Comparison of ENCODE assay signal across 18 cellular contexts in genomic region chr2:23633966-23634365, GRCh38.
DNase-seq lines count a peak whose midpoint lies in the region; ATAC-seq lines count a peak whose summit lies in the region.
"Had no signal": no experiment of that assay in that cellular context is flagged by ENCODE, and none has a peak within 500 bp of the region (broad histone marks: within the 10 kb centered on the region; RNA-seq: fewer than 3 reads in every experiment).

No MANE protein-coding gene starts in this region.

- H3K36me3 ChIP-seq in neuronal stem cell (replicated peaks in 1 of 2; ENCODE audit: control insufficient read depth in 2 of 2, insufficient read depth in 2 of 2, low read length in 2 of 2) = no peaks in the 10 kb centered on the region
- no peaks in the 10 kb centered on the region for H3K36me3 ChIP-seq in aorta (ENCODE audit: control insufficient read depth in 1 of 2, insufficient read depth in 2 of 2, low read length in 1 of 2)
- H3K36me3 ChIP-seq: BLaER1 had no signal

- no peak overlapping the region for H3K4me3 Mint-ChIP-seq in stimulated activated effector memory CD8-positive, alpha-beta T cell treated with anti-CD3 and anti-CD28 coated beads, Interleukin-12 subunit alpha, Interleukin-12 subunit beta, amount 100 ng/mL, for 72 hours
- H3K4me3 Mint-ChIP-seq: B cell; CD4-positive, CD25-positive, alpha-beta regulatory T cell; CD8-positive, alpha-beta T cell had no signal

- peak overlapping the region; percentile 22 for H2AK5ac ChIP-seq in neuronal stem cell (ENCODE audit: low read depth, low read length)

- H3K27ac ChIP-seq in neuronal stem cell (replicated peaks; ENCODE audit: low read length) = no peak overlapping the region
- no peak overlapping the region for H3K27ac ChIP-seq in aorta (ENCODE audit: low read depth in 1 of 2, low read length in 2 of 2)
- H3K27ac ChIP-seq: 22Rv1, BLaER1, C4-2B had no signal

- H2BK15ac ChIP-seq in neuronal stem cell (ENCODE audit: low read length) = no peak overlapping the region

- peak overlapping the region; percentile 42 for H3K18ac ChIP-seq in neuronal stem cell (ENCODE audit: low read length)

- H4K91ac ChIP-seq in neuronal stem cell (ENCODE audit: low read depth, low read length, poor library complexity) = no peak overlapping the region

- WGBS in neuronal stem cell (ENCODE audit: extremely low coverage in 2 of 2, insufficient read length in 2 of 2, insufficient replicate concordance in 1 of 2), 2 donors = no CpG with 5 or more reads among the region's 8 CpGs
- 95 to 97% methylated on average over 8 of the region's 8 CpGs for WGBS in aorta, 2 donors

- H3K23ac ChIP-seq in neuronal stem cell (ENCODE audit: low read depth, low read length, poor library complexity) = no peak overlapping the region

- no peak overlapping the region for H3K27ac Mint-ChIP-seq in stimulated activated effector memory CD8-positive, alpha-beta T cell treated with anti-CD3 and anti-CD28 coated beads, Interleukin-12 subunit alpha, Interleukin-12 subunit beta, amount 100 ng/mL, for 72 hours
- H3K27ac Mint-ChIP-seq: B cell; CD8-positive, alpha-beta T cell had no signal

- H2AFZ ChIP-seq in neuronal stem cell (ENCODE audit: low read length) = no peak overlapping the region

- ATAC-seq in Right ventricle myocardium inferior = no peak
- ATAC-seq in Right ventricle myocardium superior (ENCODE audit: poor library complexity) = no peak
- ATAC-seq in aorta (ENCODE audit: low FRiP score) = no peak
- ATAC-seq in stimulated activated effector memory CD8-positive, alpha-beta T cell treated with anti-CD3 and anti-CD28 coated beads, Interleukin-12 subunit alpha, Interleukin-12 subunit beta, amount 100 ng/mL, for 72 hours = no peak
- ATAC-seq: CD8-positive, alpha-beta T cell had no signal

- H4K8ac ChIP-seq in neuronal stem cell (ENCODE audit: low read depth, low read length) = no peak overlapping the region

- no peaks in the 10 kb centered on the region for H3K9me3 Mint-ChIP-seq in stimulated activated effector memory CD8-positive, alpha-beta T cell treated with anti-CD3 and anti-CD28 coated beads, Interleukin-12 subunit alpha, Interleukin-12 subunit beta, amount 100 ng/mL, for 72 hours
- H3K9me3 Mint-ChIP-seq: CD4-positive, CD25-positive, alpha-beta regulatory T cell; CD8-positive, alpha-beta T cell had no signal

- H3K79me1 ChIP-seq in neuronal stem cell (ENCODE audit: low read depth, low read length) = no peaks in the 10 kb centered on the region

- H3K27me3 ChIP-seq in neuronal stem cell (ENCODE audit: control insufficient read depth in 3 of 3, insufficient read depth in 3 of 3, low read depth in 1 of 3, low read length in 3 of 3) (no peaks in the 10 kb centered on the region), aorta (ENCODE audit: control insufficient read depth in 1 of 2, insufficient read depth in 2 of 2, low read length in 1 of 2) (no peaks in the 10 kb centered on the region)
- H3K27me3 ChIP-seq: BLaER1 had no signal

- no peak overlapping the region for H2BK120ac ChIP-seq in neuronal stem cell (ENCODE audit: low read depth, low read length)

- H3K4me1 Mint-ChIP-seq in stimulated activated effector memory CD8-positive, alpha-beta T cell treated with anti-CD3 and anti-CD28 coated beads, Interleukin-12 subunit alpha, Interleukin-12 subunit beta, amount 100 ng/mL, for 72 hours = no peaks in the 10 kb centered on the region
- H3K4me1 Mint-ChIP-seq: B cell; CD4-positive, CD25-positive, alpha-beta regulatory T cell had no signal

- no peak overlapping the region for H3K9ac ChIP-seq in neuronal stem cell (ENCODE audit: low read depth, low read length, poor library complexity)
- H3K9ac ChIP-seq: BLaER1 had no signal

- H3K14ac ChIP-seq in neuronal stem cell (ENCODE audit: low read length) = no peak overlapping the region

- DNase-seq in Right ventricle myocardium inferior (ENCODE audit: missing footprints) (peak; percentile 69), Right ventricle myocardium superior (no peak), neuronal stem cell (ENCODE audit: low spot score) (no peak), aorta (peak; percentile 15 to 73)
- no peak for DNase-seq in activated T-cell treated with anti-CD3 and anti-CD28 coated beads, Interleukin-2, amount 50 U/mL, for 48 hours
- DNase-seq in stimulated activated effector memory CD8-positive, alpha-beta T cell treated with anti-CD3 and anti-CD28 coated beads, Interleukin-12 subunit alpha, Interleukin-12 subunit beta, amount 100 ng/mL, for 72 hours (ENCODE audit: low spot score in 2 of 2) = no peak
- DNase-seq: Caco-2; CD4-positive, CD25-positive, alpha-beta regulatory T cell; CD8-positive, alpha-beta T cell; DMS153; DND-41; GOT3; H7; HCEC 1CT had no signal

- peak overlapping the region; percentile 8 for H2BK12ac ChIP-seq in neuronal stem cell (ENCODE audit: low read length)

- no peak overlapping the region for H3K4me2 ChIP-seq in neuronal stem cell (ENCODE audit: insufficient read depth, low read length, poor library complexity, severe bottlenecking)
- H3K4me2 ChIP-seq: BLaER1 had no signal

- intact Hi-C loops in Right ventricle myocardium inferior (cut with DNase I) (no loop called here), Right ventricle myocardium superior (cut with DNase I) (no loop called here), aorta (cut with DNase I) (no loop called here)

- H3K36me3 Mint-ChIP-seq in stimulated activated effector memory CD8-positive, alpha-beta T cell treated with anti-CD3 and anti-CD28 coated beads, Interleukin-12 subunit alpha, Interleukin-12 subunit beta, amount 100 ng/mL, for 72 hours = no peaks in the 10 kb centered on the region
- H3K36me3 Mint-ChIP-seq: CD4-positive, CD25-positive, alpha-beta regulatory T cell; CD8-positive, alpha-beta T cell had no signal

- no peak overlapping the region for H3K4me3 ChIP-seq in neuronal stem cell (ENCODE audit: low read length in 2 of 2)
- no peak overlapping the region for H3K4me3 ChIP-seq in aorta (ENCODE audit: low read length in 2 of 2)
- H3K4me3 ChIP-seq: BLaER1 had no signal

- no peaks in the 10 kb centered on the region for H3K9me3 ChIP-seq in neuronal stem cell (replicated peaks in 1 of 2; ENCODE audit: control insufficient read depth in 2 of 2, insufficient read depth in 1 of 2, low read depth in 1 of 2, low read length in 2 of 2)
- no peaks in the 10 kb centered on the region for H3K9me3 ChIP-seq in aorta (ENCODE audit: control insufficient read depth, low read length)
- H3K9me3 ChIP-seq: BLaER1, Caco-2 had no signal

- peaks cover 28% of the 10 kb centered on the region in 2 donors for H3K4me1 ChIP-seq in neuronal stem cell (ENCODE audit: control insufficient read depth in 2 of 2, insufficient read depth in 1 of 2, low read depth in 1 of 2, low read length in 2 of 2)
- no peaks in the 10 kb centered on the region for H3K4me1 ChIP-seq in aorta (ENCODE audit: control insufficient read depth in 1 of 2, insufficient read depth in 2 of 2, low read length in 2 of 2)
- H3K4me1 ChIP-seq: BLaER1, Caco-2 had no signal

- no peak overlapping the region for H2BK5ac ChIP-seq in neuronal stem cell (ENCODE audit: low read length)

- H3K4ac ChIP-seq in neuronal stem cell (ENCODE audit: low read length) = no peak overlapping the region

Comparison
In these comparisons a context has a peak if more than half of its experiments do, and no peak if none do; other contexts are left out.
1. DNase-seq: peak in Right ventricle myocardium inferior (single experiment) and aorta (2 of 2); none in Right ventricle myocardium superior (single experiment), neuronal stem cell (single experiment), activated T-cell treated with anti-CD3 and anti-CD28 coated beads, Interleukin-2, amount 50 U/mL, for 48 hours (0 of 2) and stimulated activated effector memory CD8-positive, alpha-beta T cell treated with anti-CD3 and anti-CD28 coated beads, Interleukin-12 subunit alpha, Interleukin-12 subunit beta, amount 100 ng/mL, for 72 hours (0 of 2).